ENCODE assay signal across 1 cellular context in the genomic region with DNA sequence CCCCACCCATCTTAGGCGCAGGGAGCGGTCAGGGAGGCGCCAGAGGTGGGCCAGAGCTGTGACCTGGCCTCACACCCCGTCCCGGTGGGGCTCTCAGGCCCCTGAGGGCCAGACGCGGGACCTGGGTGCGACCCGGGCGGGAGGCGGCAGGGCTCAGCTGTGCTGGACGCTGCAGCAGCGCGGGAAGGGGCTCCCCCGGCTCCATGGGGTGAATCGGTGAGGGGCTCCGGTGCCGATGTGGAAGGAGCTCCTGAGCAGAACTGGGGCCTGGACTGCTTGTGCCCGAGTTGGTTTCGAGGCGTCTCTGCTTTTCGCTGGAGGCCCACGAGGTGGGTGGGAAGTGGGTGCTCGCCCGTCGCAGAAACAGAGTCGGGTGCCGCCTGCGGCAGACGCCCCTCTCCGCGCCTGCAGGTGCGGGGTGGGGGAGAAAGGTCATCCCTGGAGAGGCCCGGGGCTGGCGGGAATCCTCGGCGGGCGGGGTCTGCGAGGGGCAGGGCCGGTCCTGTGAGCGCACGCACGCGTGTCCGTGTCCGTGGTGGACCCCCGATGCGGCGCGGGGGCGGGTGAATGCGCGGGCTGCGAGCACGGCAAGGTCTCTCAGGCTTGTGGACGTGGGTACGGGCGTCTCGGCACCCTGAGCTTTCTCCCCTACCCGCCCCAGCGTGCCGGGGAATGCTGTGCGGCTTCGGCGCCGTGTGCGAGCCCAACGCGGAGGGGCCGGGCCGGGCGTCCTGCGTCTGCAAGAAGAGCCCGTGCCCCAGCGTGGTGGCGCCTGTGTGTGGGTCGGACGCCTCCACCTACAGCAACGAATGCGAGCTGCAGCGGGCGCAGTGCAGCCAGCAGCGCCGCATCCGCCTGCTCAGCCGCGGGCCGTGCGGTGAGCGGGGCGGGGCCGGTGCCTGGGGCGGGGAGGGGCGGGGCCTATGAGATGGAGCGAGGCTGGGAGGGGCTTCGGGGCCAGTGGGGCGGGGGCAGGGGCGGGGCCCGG.
TF ChIP-seq lines count a peak whose summit lies in the region.

No MANE protein-coding gene starts in this region.

TF ChIP-seq in H1, 55 proteins besides CTCF, POLR2A, EP300 and RAD21:
- no peak for TF ChIP-seq ZNF274 (IDR thresholded peaks at IDR 0.05; ENCODE audit: borderline replicate concordance, extremely low read depth, low read length)
- TF ChIP-seq EZH2 (IDR thresholded peaks at IDR 0.05; ENCODE audit: low read depth, low read length, severe bottlenecking) = no peak
- no peak for TF ChIP-seq RFX5 (IDR thresholded peaks at IDR 0.05; ENCODE audit: borderline replicate concordance, low read depth, low read length)
- TF ChIP-seq RXRA (IDR thresholded peaks at IDR 0.05; ENCODE audit: insufficient read depth, low read depth, low read length) = no peak
- TF ChIP-seq POLR2AphosphoS5 (IDR thresholded peaks at IDR 0.05; ENCODE audit: low read depth, low read length) = no peak
- no peak for TF ChIP-seq CEBPB (IDR thresholded peaks at IDR 0.05; ENCODE audit: low read depth, low read length)
- TF ChIP-seq GABPA (IDR thresholded peaks at IDR 0.05; ENCODE audit: borderline replicate concordance, insufficient read depth, low read length) = peak; percentile 57; the same call in 1 of the 2 replicates
- TF ChIP-seq JUN (IDR thresholded peaks at IDR 0.05; ENCODE audit: low read depth, low read length) = no peak
- TF ChIP-seq EGR1 (IDR thresholded peaks at IDR 0.05; ENCODE audit: borderline replicate concordance, low read depth, low read length) = no peak
- no peak for TF ChIP-seq SIX5 (IDR thresholded peaks at IDR 0.05; ENCODE audit: low read depth, low read length)
- TF ChIP-seq SIN3A (conservative IDR thresholded peaks at IDR 0.05 in 1 of 2, IDR thresholded peaks at IDR 0.05 in 1 of 2; ENCODE audit: low read depth in 1 of 2, low read length in 2 of 2) = no peak
- TF ChIP-seq TCF12 (IDR thresholded peaks at IDR 0.05; ENCODE audit: low read depth, low read length) = no peak
- peak; percentile 42; the same call in 1 of the 2 replicates for TF ChIP-seq SUZ12 (IDR thresholded peaks at IDR 0.05; ENCODE audit: low read length)
- TF ChIP-seq SP2 (IDR thresholded peaks at IDR 0.05; ENCODE audit: low read length) = no peak
- TF ChIP-seq, protein P1, sequence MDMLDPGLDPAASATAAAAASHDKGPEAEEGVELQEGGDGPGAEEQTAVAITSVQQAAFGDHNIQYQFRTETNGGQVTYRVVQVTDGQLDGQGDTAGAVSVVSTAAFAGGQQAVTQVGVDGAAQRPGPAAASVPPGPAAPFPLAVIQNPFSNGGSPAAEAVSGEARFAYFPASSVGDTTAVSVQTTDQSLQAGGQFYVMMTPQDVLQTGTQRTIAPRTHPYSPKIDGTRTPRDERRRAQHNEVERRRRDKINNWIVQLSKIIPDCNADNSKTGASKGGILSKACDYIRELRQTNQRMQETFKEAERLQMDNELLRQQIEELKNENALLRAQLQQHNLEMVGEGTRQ (IDR thresholded peaks at IDR 0.05; ENCODE audit: low read length) = no peak
- no peak for TF ChIP-seq CTBP2 (IDR thresholded peaks at IDR 0.05; ENCODE audit: borderline replicate concordance, insufficient read depth, insufficient read length, low read length)
- no peak for TF ChIP-seq RNF2 (IDR thresholded peaks at IDR 0.05; ENCODE audit: borderline replicate concordance, low read depth, low read length, missing control alignments, poor library complexity, severe bottlenecking)
- no peak for TF ChIP-seq SRF (IDR thresholded peaks at IDR 0.05; ENCODE audit: low read depth, low read length)
- 0 out of 2 replicates have a peak, but pooled peaks have one; percentile 19 for TF ChIP-seq TBP (IDR thresholded peaks at IDR 0.05; ENCODE audit: low read depth, low read length)
- TF ChIP-seq KDM4A (IDR thresholded peaks at IDR 0.05; ENCODE audit: low read depth, low read length, severe bottlenecking) = peak; percentile 19
- no peak for TF ChIP-seq CBX8 (IDR thresholded peaks at IDR 0.05; ENCODE audit: borderline replicate concordance, low read depth, low read length)
- no peak for TF ChIP-seq KDM5A (IDR thresholded peaks at IDR 0.05; ENCODE audit: low read length)
- TF ChIP-seq POU5F1 (IDR thresholded peaks at IDR 0.05; ENCODE audit: low read depth, low read length) = no peak
- TF ChIP-seq, protein P2, sequence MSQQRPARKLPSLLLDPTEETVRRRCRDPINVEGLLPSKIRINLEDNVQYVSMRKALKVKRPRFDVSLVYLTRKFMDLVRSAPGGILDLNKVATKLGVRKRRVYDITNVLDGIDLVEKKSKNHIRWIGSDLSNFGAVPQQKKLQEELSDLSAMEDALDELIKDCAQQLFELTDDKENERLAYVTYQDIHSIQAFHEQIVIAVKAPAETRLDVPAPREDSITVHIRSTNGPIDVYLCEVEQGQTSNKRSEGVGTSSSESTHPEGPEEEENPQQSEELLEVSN (IDR thresholded peaks at IDR 0.05) = no peak
- TF ChIP-seq BCL11A (IDR thresholded peaks at IDR 0.05; ENCODE audit: low read depth in 2 of 2, low read length in 2 of 2) = no peak
- no peak for TF ChIP-seq GTF2F1 (IDR thresholded peaks at IDR 0.05; ENCODE audit: borderline replicate concordance, low read depth, low read length)
- TF ChIP-seq NRF1 (IDR thresholded peaks at IDR 0.05; ENCODE audit: low read depth, low read length) = no peak
- no peak for TF ChIP-seq RBBP5 (IDR thresholded peaks at IDR 0.05; ENCODE audit: borderline replicate concordance, low read depth, low read length)
- TF ChIP-seq CBX5 (IDR thresholded peaks at IDR 0.05; ENCODE audit: low read depth, low read length) = no peak
- TF ChIP-seq HDAC6 (IDR thresholded peaks at IDR 0.05; ENCODE audit: low read depth, low read length) = no peak
- TF ChIP-seq TAF1 (IDR thresholded peaks at IDR 0.05; ENCODE audit: low read depth, low read length) = 0 out of 2 replicates have a peak, but pooled peaks have one; percentile 19
- TF ChIP-seq CREB1 (IDR thresholded peaks at IDR 0.05) = peak; percentile 22; the same call in 1 of the 2 replicates
- no peak for TF ChIP-seq BRCA1 (IDR thresholded peaks at IDR 0.05; ENCODE audit: low read depth, low read length)
- no peak for TF ChIP-seq SIRT6 (IDR thresholded peaks at IDR 0.05; ENCODE audit: low read length)
- no peak for TF ChIP-seq SAP30 (IDR thresholded peaks at IDR 0.05; ENCODE audit: insufficient read depth, insufficient replicate concordance, low read length)
- no peak for TF ChIP-seq JUND (IDR thresholded peaks at IDR 0.05; ENCODE audit: low read length)
- no peak for TF ChIP-seq SP1 (IDR thresholded peaks at IDR 0.05; ENCODE audit: low read depth, low read length)
- TF ChIP-seq CHD2 (IDR thresholded peaks at IDR 0.05; ENCODE audit: low read length) = no peak
- TF ChIP-seq KDM1A (IDR thresholded peaks at IDR 0.05; ENCODE audit: borderline replicate concordance, low read length) = no peak
- no peak for TF ChIP-seq YY1 (IDR thresholded peaks at IDR 0.05; ENCODE audit: low read depth, low read length)
- no peak for TF ChIP-seq SP4 (IDR thresholded peaks at IDR 0.05; ENCODE audit: low read length)
- TF ChIP-seq, protein P3, sequence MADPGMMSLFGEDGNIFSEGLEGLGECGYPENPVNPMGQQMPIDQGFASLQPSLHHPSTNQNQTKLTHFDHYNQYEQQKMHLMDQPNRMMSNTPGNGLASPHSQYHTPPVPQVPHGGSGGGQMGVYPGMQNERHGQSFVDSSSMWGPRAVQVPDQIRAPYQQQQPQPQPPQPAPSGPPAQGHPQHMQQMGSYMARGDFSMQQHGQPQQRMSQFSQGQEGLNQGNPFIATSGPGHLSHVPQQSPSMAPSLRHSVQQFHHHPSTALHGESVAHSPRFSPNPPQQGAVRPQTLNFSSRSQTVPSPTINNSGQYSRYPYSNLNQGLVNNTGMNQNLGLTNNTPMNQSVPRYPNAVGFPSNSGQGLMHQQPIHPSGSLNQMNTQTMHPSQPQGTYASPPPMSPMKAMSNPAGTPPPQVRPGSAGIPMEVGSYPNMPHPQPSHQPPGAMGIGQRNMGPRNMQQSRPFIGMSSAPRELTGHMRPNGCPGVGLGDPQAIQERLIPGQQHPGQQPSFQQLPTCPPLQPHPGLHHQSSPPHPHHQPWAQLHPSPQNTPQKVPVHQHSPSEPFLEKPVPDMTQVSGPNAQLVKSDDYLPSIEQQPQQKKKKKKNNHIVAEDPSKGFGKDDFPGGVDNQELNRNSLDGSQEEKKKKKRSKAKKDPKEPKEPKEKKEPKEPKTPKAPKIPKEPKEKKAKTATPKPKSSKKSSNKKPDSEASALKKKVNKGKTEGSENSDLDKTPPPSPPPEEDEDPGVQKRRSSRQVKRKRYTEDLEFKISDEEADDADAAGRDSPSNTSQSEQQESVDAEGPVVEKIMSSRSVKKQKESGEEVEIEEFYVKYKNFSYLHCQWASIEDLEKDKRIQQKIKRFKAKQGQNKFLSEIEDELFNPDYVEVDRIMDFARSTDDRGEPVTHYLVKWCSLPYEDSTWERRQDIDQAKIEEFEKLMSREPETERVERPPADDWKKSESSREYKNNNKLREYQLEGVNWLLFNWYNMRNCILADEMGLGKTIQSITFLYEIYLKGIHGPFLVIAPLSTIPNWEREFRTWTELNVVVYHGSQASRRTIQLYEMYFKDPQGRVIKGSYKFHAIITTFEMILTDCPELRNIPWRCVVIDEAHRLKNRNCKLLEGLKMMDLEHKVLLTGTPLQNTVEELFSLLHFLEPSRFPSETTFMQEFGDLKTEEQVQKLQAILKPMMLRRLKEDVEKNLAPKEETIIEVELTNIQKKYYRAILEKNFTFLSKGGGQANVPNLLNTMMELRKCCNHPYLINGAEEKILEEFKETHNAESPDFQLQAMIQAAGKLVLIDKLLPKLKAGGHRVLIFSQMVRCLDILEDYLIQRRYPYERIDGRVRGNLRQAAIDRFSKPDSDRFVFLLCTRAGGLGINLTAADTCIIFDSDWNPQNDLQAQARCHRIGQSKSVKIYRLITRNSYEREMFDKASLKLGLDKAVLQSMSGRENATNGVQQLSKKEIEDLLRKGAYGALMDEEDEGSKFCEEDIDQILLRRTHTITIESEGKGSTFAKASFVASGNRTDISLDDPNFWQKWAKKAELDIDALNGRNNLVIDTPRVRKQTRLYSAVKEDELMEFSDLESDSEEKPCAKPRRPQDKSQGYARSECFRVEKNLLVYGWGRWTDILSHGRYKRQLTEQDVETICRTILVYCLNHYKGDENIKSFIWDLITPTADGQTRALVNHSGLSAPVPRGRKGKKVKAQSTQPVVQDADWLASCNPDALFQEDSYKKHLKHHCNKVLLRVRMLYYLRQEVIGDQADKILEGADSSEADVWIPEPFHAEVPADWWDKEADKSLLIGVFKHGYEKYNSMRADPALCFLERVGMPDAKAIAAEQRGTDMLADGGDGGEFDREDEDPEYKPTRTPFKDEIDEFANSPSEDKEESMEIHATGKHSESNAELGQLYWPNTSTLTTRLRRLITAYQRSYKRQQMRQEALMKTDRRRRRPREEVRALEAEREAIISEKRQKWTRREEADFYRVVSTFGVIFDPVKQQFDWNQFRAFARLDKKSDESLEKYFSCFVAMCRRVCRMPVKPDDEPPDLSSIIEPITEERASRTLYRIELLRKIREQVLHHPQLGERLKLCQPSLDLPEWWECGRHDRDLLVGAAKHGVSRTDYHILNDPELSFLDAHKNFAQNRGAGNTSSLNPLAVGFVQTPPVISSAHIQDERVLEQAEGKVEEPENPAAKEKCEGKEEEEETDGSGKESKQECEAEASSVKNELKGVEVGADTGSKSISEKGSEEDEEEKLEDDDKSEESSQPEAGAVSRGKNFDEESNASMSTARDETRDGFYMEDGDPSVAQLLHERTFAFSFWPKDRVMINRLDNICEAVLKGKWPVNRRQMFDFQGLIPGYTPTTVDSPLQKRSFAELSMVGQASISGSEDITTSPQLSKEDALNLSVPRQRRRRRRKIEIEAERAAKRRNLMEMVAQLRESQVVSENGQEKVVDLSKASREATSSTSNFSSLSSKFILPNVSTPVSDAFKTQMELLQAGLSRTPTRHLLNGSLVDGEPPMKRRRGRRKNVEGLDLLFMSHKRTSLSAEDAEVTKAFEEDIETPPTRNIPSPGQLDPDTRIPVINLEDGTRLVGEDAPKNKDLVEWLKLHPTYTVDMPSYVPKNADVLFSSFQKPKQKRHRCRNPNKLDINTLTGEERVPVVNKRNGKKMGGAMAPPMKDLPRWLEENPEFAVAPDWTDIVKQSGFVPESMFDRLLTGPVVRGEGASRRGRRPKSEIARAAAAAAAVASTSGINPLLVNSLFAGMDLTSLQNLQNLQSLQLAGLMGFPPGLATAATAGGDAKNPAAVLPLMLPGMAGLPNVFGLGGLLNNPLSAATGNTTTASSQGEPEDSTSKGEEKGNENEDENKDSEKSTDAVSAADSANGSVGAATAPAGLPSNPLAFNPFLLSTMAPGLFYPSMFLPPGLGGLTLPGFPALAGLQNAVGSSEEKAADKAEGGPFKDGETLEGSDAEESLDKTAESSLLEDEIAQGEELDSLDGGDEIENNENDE (IDR thresholded peaks at IDR 0.05; ENCODE audit: insufficient replicate concordance, low read length) = no peak
- TF ChIP-seq HDAC2 (IDR thresholded peaks at IDR 0.05; ENCODE audit: borderline replicate concordance in 1 of 2, low read depth in 2 of 2, low read length in 2 of 2) = 0 out of 4 replicates have a peak, but pooled peaks of 1 of the 2 experiments have one; percentile 37
- TF ChIP-seq CHD1 (IDR thresholded peaks at IDR 0.05; ENCODE audit: low read depth, low read length) = no peak
- no peak for TF ChIP-seq TAF7 (optimal IDR thresholded peaks at IDR 0.05; ENCODE audit: borderline replicate concordance, low read depth, low read length)
- TF ChIP-seq, protein P4, sequence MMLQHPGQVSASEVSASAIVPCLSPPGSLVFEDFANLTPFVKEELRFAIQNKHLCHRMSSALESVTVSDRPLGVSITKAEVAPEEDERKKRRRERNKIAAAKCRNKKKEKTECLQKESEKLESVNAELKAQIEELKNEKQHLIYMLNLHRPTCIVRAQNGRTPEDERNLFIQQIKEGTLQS (IDR thresholded peaks at IDR 0.05; ENCODE audit: insufficient read depth, low read depth, low read length) = no peak
- TF ChIP-seq, protein P5, sequence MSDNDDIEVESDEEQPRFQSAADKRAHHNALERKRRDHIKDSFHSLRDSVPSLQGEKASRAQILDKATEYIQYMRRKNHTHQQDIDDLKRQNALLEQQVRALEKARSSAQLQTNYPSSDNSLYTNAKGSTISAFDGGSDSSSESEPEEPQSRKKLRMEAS (IDR thresholded peaks at IDR 0.05) = peak; percentile 57; the same call in 1 of the 2 replicates
- peak; percentile 25 for TF ChIP-seq ASH2L (IDR thresholded peaks at IDR 0.05; ENCODE audit: low read length)
- peak; percentile 80 for TF ChIP-seq BACH1 (IDR thresholded peaks at IDR 0.05; ENCODE audit: low read length)
- no peak for TF ChIP-seq MAFK (IDR thresholded peaks at IDR 0.05; ENCODE audit: low read depth, low read length)
- TF ChIP-seq NANOG (IDR thresholded peaks at IDR 0.05; ENCODE audit: insufficient read depth, low read depth, low read length, poor library complexity, severe bottlenecking) = no peak
- no peak for TF ChIP-seq PHF8 (conservative IDR thresholded peaks at IDR 0.05; ENCODE audit: low read depth, low read length)
- TF ChIP-seq, protein P6, sequence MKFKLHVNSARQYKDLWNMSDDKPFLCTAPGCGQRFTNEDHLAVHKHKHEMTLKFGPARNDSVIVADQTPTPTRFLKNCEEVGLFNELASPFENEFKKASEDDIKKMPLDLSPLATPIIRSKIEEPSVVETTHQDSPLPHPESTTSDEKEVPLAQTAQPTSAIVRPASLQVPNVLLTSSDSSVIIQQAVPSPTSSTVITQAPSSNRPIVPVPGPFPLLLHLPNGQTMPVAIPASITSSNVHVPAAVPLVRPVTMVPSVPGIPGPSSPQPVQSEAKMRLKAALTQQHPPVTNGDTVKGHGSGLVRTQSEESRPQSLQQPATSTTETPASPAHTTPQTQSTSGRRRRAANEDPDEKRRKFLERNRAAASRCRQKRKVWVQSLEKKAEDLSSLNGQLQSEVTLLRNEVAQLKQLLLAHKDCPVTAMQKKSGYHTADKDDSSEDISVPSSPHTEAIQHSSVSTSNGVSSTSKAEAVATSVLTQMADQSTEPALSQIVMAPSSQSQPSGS (IDR thresholded peaks at IDR 0.05; ENCODE audit: low read length) = no peak
- TF ChIP-seq TEAD4 (IDR thresholded peaks at IDR 0.05; ENCODE audit: low read depth, low read length) = no peak
TF ChIP-seq in H1: peak in this region for 10.
